14 cellular contexts compared by ENCODE assay signal in the genomic region with DNA sequence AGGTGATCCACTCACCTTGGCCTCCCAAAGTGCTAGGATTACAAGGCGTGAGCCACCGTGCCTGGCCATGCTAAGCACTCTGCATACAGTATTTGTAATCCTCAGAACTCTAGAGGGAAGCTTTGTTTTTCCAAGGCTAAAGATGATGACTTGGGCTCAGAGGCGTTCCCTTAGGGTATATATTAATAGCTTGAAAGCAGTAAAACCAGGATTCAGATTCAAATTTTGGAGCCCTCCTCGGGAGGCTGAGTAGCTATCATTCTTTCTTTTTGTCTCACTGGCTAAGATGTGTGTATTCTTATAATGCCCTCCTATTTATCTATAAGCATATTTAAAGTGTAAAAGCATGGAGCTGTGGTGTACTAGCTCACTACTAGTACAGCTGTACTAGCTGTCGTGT.
DNase-seq lines count a peak whose midpoint lies in the region; ATAC-seq and TF ChIP-seq lines count a peak whose summit lies in the region.
"Had no signal": no experiment of that assay in that cellular context is flagged by ENCODE, and none has a peak within 500 bp of the region (broad histone marks: within the 10 kb centered on the region; RNA-seq: fewer than 3 reads in every experiment).

No MANE protein-coding gene starts in this region.

- H3K27ac Mint-ChIP-seq in activated CD8-positive, alpha-beta T cell treated with anti-CD3 and anti-CD28 coated beads for 36 hours = peak overlapping the region; percentile 40
- no peak overlapping the region for H3K27ac Mint-ChIP-seq in activated CD8-positive, alpha-beta T cell treated with anti-CD3 and anti-CD28 coated beads, Interleukin-2, amount 10 ng/mL, durations not matched to agents 7 days and 5 days
- H3K27ac Mint-ChIP-seq in stimulated activated naive CD8-positive, alpha-beta T cell treated with anti-CD3 and anti-CD28 coated beads, Interleukin-15, amount 100 ng/mL, for 72 hours = peak overlapping the region; percentile 42 to 43
- H3K27ac Mint-ChIP-seq in stimulated activated effector memory CD8-positive, alpha-beta T cell treated with anti-CD3 and anti-CD28 coated beads, Interleukin-12 subunit alpha, Interleukin-12 subunit beta, amount 100 ng/mL, for 72 hours = peak overlapping the region; percentile 69

- intact Hi-C loops in activated CD8-positive, alpha-beta T cell treated with anti-CD3 and anti-CD28 coated beads for 36 hours (cut with micrococcal nuclease) = no loop called here
- intact Hi-C loops in left colon (cut with DNase I, micrococcal nuclease) = no loop called here

- peaks cover 25% of the 10 kb centered on the region for H3K36me3 Mint-ChIP-seq in activated CD8-positive, alpha-beta T cell treated with anti-CD3 and anti-CD28 coated beads for 36 hours (ENCODE audit: low read depth)
- peaks cover 29% of the 10 kb centered on the region for H3K36me3 Mint-ChIP-seq in activated CD8-positive, alpha-beta T cell treated with anti-CD3 and anti-CD28 coated beads, Interleukin-2, amount 10 ng/mL, durations not matched to agents 7 days and 5 days (ENCODE audit: low read depth)
- peaks cover 100% of the 10 kb centered on the region for H3K36me3 Mint-ChIP-seq in stimulated activated effector memory CD8-positive, alpha-beta T cell treated with anti-CD3 and anti-CD28 coated beads, Interleukin-12 subunit alpha, Interleukin-12 subunit beta, amount 100 ng/mL, for 72 hours

- no peak for DNase-seq in activated CD8-positive, alpha-beta T cell treated with anti-CD3 and anti-CD28 coated beads for 36 hours
- no peak for DNase-seq in activated CD8-positive, alpha-beta T cell treated with anti-CD3 and anti-CD28 coated beads, Interleukin-2, amount 10 ng/mL, durations not matched to agents 7 days and 5 days
- DNase-seq in stimulated activated naive CD8-positive, alpha-beta T cell treated with anti-CD3 and anti-CD28 coated beads, Interleukin-15, amount 100 ng/mL, for 72 hours = no peak
- DNase-seq in stimulated activated naive CD8-positive, alpha-beta T cell treated with anti-CD3 and anti-CD28 coated beads, Interleukin-15, Interleukin-2, amounts not matched to agents 100 U/mL and 50 U/mL, for 24 hours = no peak
- no peak for DNase-seq in stimulated activated effector memory CD8-positive, alpha-beta T cell treated with anti-CD3 and anti-CD28 coated beads, Interleukin-12 subunit alpha, Interleukin-12 subunit beta, amount 100 ng/mL, for 72 hours (ENCODE audit: low spot score in 2 of 2)
- DNase-seq in left colon = no peak
- DNase-seq: AML-193; CD4-positive, alpha-beta memory T cell; DMS79 treated with DMSO at 0.1 percent for 48 hours; GF-D8; GOT3; H7 had no signal

- no peaks in the 10 kb centered on the region for H3K4me1 Mint-ChIP-seq in activated CD8-positive, alpha-beta T cell treated with anti-CD3 and anti-CD28 coated beads for 36 hours (ENCODE audit: low read depth)
- H3K4me1 Mint-ChIP-seq in activated CD8-positive, alpha-beta T cell treated with anti-CD3 and anti-CD28 coated beads, Interleukin-2, amount 10 ng/mL, durations not matched to agents 7 days and 5 days (ENCODE audit: low read depth) = no peaks in the 10 kb centered on the region
- H3K4me1 Mint-ChIP-seq in stimulated activated naive CD8-positive, alpha-beta T cell treated with anti-CD3 and anti-CD28 coated beads, Interleukin-15, amount 100 ng/mL, for 72 hours = no peaks in the 10 kb centered on the region
- no peaks in the 10 kb centered on the region for H3K4me1 Mint-ChIP-seq in stimulated activated effector memory CD8-positive, alpha-beta T cell treated with anti-CD3 and anti-CD28 coated beads, Interleukin-12 subunit alpha, Interleukin-12 subunit beta, amount 100 ng/mL, for 72 hours
- H3K4me1 Mint-ChIP-seq: CD4-positive, alpha-beta memory T cell had no signal

- ATAC-seq in activated CD8-positive, alpha-beta T cell treated with anti-CD3 and anti-CD28 coated beads for 36 hours = no peak
- no peak for ATAC-seq in activated CD8-positive, alpha-beta T cell treated with anti-CD3 and anti-CD28 coated beads, Interleukin-2, amount 10 ng/mL, durations not matched to agents 7 days and 5 days
- no peak for ATAC-seq in stimulated activated naive CD8-positive, alpha-beta T cell treated with anti-CD3 and anti-CD28 coated beads, Interleukin-15, amount 100 ng/mL, for 72 hours
- ATAC-seq in stimulated activated naive CD8-positive, alpha-beta T cell treated with anti-CD3 and anti-CD28 coated beads, Interleukin-15, Interleukin-2, amounts not matched to agents 100 U/mL and 50 U/mL, for 24 hours = no peak
- ATAC-seq in stimulated activated effector memory CD8-positive, alpha-beta T cell treated with anti-CD3 and anti-CD28 coated beads, Interleukin-12 subunit alpha, Interleukin-12 subunit beta, amount 100 ng/mL, for 72 hours = no peak
- ATAC-seq in GM21825 (IDR thresholded peaks at IDR 0.05; ENCODE audit: unreplicated experiment) (no peak), left colon (no peak)
- ATAC-seq: A549 had no signal

- POLR2A ChIA-PET in activated CD8-positive, alpha-beta T cell treated with anti-CD3 and anti-CD28 coated beads for 36 hours (lab: Charles Lee) = interaction anchor here (1.2 kb wide), 1 partner anchor 92 kb away, joined by 4 read pairs; the partner anchor contains the start of gene TBCC
- POLR2A ChIA-PET in activated CD8-positive, alpha-beta T cell treated with anti-CD3 and anti-CD28 coated beads, Interleukin-2, amount 10 ng/mL, durations not matched to agents 7 days and 5 days (lab: Charles Lee) = no interaction called here

- H3K9me3 Mint-ChIP-seq in activated CD8-positive, alpha-beta T cell treated with anti-CD3 and anti-CD28 coated beads for 36 hours = no peaks in the 10 kb centered on the region
- no peaks in the 10 kb centered on the region for H3K9me3 Mint-ChIP-seq in activated CD8-positive, alpha-beta T cell treated with anti-CD3 and anti-CD28 coated beads, Interleukin-2, amount 10 ng/mL, durations not matched to agents 7 days and 5 days (ENCODE audit: insufficient read depth)
- no peaks in the 10 kb centered on the region for H3K9me3 Mint-ChIP-seq in stimulated activated naive CD8-positive, alpha-beta T cell treated with anti-CD3 and anti-CD28 coated beads, Interleukin-15, amount 100 ng/mL, for 72 hours
- no peaks in the 10 kb centered on the region for H3K9me3 Mint-ChIP-seq in stimulated activated effector memory CD8-positive, alpha-beta T cell treated with anti-CD3 and anti-CD28 coated beads, Interleukin-12 subunit alpha, Interleukin-12 subunit beta, amount 100 ng/mL, for 72 hours
- H3K9me3 Mint-ChIP-seq: CD4-positive, alpha-beta memory T cell had no signal

- TF ChIP-seq CTCF in activated CD8-positive, alpha-beta T cell treated with anti-CD3 and anti-CD28 coated beads for 36 hours (IDR thresholded peaks at IDR 0.05) = no peak

- H3K4me3 Mint-ChIP-seq in activated CD8-positive, alpha-beta T cell treated with anti-CD3 and anti-CD28 coated beads for 36 hours = no peak overlapping the region
- H3K4me3 Mint-ChIP-seq in activated CD8-positive, alpha-beta T cell treated with anti-CD3 and anti-CD28 coated beads, Interleukin-2, amount 10 ng/mL, durations not matched to agents 7 days and 5 days = no peak overlapping the region
- H3K4me3 Mint-ChIP-seq in stimulated activated naive CD8-positive, alpha-beta T cell treated with anti-CD3 and anti-CD28 coated beads, Interleukin-15, amount 100 ng/mL, for 72 hours = no peak overlapping the region
- H3K4me3 Mint-ChIP-seq in stimulated activated effector memory CD8-positive, alpha-beta T cell treated with anti-CD3 and anti-CD28 coated beads, Interleukin-12 subunit alpha, Interleukin-12 subunit beta, amount 100 ng/mL, for 72 hours = no peak overlapping the region
- H3K4me3 Mint-ChIP-seq: CD4-positive, alpha-beta memory T cell had no signal

- CTCF ChIA-PET in activated CD8-positive, alpha-beta T cell treated with anti-CD3 and anti-CD28 coated beads for 36 hours (lab: Charles Lee) = interaction anchor here (0.7 to 1.4 kb wide), 4 partner anchors 11 to 246 kb away, joined by 3 to 5 read pairs (median 3); no protein-coding TSS in a partner anchor
- CTCF ChIA-PET in activated CD8-positive, alpha-beta T cell treated with anti-CD3 and anti-CD28 coated beads, Interleukin-2, amount 10 ng/mL, durations not matched to agents 7 days and 5 days (lab: Charles Lee) = interaction anchor here (1.5 to 1.6 kb wide), 2 partner anchors 10 to 72 kb away, joined by 3 to 6 read pairs; no protein-coding TSS in a partner anchor

- no peaks in the 10 kb centered on the region for H3K27me3 Mint-ChIP-seq in activated CD8-positive, alpha-beta T cell treated with anti-CD3 and anti-CD28 coated beads for 36 hours
- H3K27me3 Mint-ChIP-seq in activated CD8-positive, alpha-beta T cell treated with anti-CD3 and anti-CD28 coated beads, Interleukin-2, amount 10 ng/mL, durations not matched to agents 7 days and 5 days (ENCODE audit: low read depth) = no peaks in the 10 kb centered on the region
- H3K27me3 Mint-ChIP-seq in stimulated activated naive CD8-positive, alpha-beta T cell treated with anti-CD3 and anti-CD28 coated beads, Interleukin-15, amount 100 ng/mL, for 72 hours = no peaks in the 10 kb centered on the region
- H3K27me3 Mint-ChIP-seq: CD4-positive, alpha-beta memory T cell had no signal
